ENCODE assay signal across 14 cellular contexts in the genomic region with DNA sequence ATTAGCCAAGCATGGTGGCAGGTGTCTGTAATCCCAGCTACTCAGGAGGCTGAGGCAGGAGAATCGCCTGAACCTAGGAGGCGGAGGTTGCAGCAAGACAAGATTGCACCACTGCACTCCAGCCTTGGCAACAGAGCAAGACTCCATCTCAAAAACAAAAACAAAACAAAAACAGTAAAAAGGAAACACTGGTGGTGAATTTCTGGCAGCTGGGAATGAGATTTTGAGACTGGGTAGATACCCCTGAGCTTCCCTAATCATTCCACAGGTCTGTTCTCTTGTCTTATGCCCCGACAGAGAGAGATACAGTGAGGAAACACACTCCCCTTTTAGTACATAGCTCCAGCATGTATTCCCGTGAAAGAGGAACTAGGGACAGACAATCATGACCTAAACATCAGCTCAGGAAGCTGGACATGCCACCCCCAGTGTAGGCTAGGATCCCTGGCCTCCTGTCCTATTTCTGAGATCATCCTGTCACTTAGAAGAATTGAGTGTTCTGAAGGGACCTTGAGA. TPM values are rescaled to one million over a fixed set of nuclear protein-coding genes. Genes with fewer than 3 reads are reported as not detected.
A peak's percentile ranks its signal among the peaks of the same experiment; 100 is the strongest.
DNase-seq lines count a peak whose midpoint lies in the region; ATAC-seq and TF ChIP-seq lines count a peak whose summit lies in the region.
"Had no signal": no experiment of that assay in that cellular context is flagged by ENCODE, and none has a peak within 500 bp of the region (broad histone marks: within the 10 kb centered on the region; RNA-seq: fewer than 3 reads in every experiment).

No MANE protein-coding gene starts in this region.

- intact Hi-C loops in left cardiac atrium (cut with DNase I), result loop anchor here in 1 of 2 donors (10.0 kb wide), 1 partner anchor 195 kb away; no protein-coding TSS in a partner anchor

- DNase-seq in CD8-positive, alpha-beta memory T cell, result no peak
- DNase-seq in T-helper 17 cell (no peak), left cardiac atrium (peak; percentile 23), trophoblast cell (peak; percentile 47 to 75), Kasumi-1 (lab: John Stamatoyannopoulos, UW) (no peak), glutamatergic neuron (no peak)
- DNase-seq: activated CD4-positive, alpha-beta T cell treated with anti-CD3 and anti-CD28 coated beads, Interleukin-2, amount 10 ng/mL, durations not matched to agents 7 days and 5 days; activated effector memory CD4-positive, alpha-beta T cell treated with anti-CD3 and anti-CD28 coated beads, Interleukin-2, amount 50 U/mL, for 16 hours; NCI-H187 treated with DMSO at 0.1 percent for 48 hours; NCI-H82 had no signal

- H3K18ac ChIP-seq in trophoblast cell (ENCODE audit: low read length), result no peak overlapping the region

- WGBS in trophoblast cell (ENCODE audit: extremely low coverage, insufficient coverage, insufficient read length), result no CpG with 5 or more reads among the region's 4 CpGs

- TF ChIP-seq POLR2A in GM18505 (IDR thresholded peaks at IDR 0.05; ENCODE audit: borderline replicate concordance, extremely low read depth, insufficient read depth, insufficient read length), result no peak

- H3K36me3 ChIP-seq in CD8-positive, alpha-beta memory T cell (ENCODE audit: insufficient read depth, low read length), result no peaks in the 10 kb centered on the region
- peaks cover 2 to 6% of the 10 kb centered on the region in 2 experiments for H3K36me3 ChIP-seq in trophoblast cell (ENCODE audit: control insufficient read depth in 1 of 2, insufficient read depth in 2 of 2, low read length in 2 of 2)

- TF ChIP-seq CTCF in glutamatergic neuron (IDR thresholded peaks at IDR 0.05; ENCODE audit: partially characterized antibody, unreplicated experiment), result no peak

- peak overlapping the region in 2 of 7 donors; percentile 11 to 36 for H3K4me3 Mint-ChIP-seq in CD8-positive, alpha-beta memory T cell
- H3K4me3 Mint-ChIP-seq in T-helper 17 cell, result no peak overlapping the region
- no peak overlapping the region for H3K4me3 Mint-ChIP-seq in glutamatergic neuron (ENCODE audit: unreplicated experiment)
- H3K4me3 Mint-ChIP-seq: activated CD4-positive, alpha-beta T cell treated with anti-CD3 and anti-CD28 coated beads, Interleukin-2, amount 10 ng/mL, durations not matched to agents 7 days and 5 days; stimulated activated naive CD8-positive, alpha-beta T cell treated with anti-CD3 and anti-CD28 coated beads, Interleukin-15, Interleukin-2, amounts not matched to agents 100 ng/mL and 50 ng/mL, for 24 hours had no signal

- H4K12ac ChIP-seq in trophoblast cell (ENCODE audit: low read depth, low read length), result no peak overlapping the region

- H2BK12ac ChIP-seq in trophoblast cell (ENCODE audit: low read length), result no peak overlapping the region

- no peaks in the 10 kb centered on the region for H3K79me2 ChIP-seq in trophoblast cell (ENCODE audit: control insufficient read depth, insufficient read depth, low read length, poor library complexity)
- H3K79me2 ChIP-seq: parathyroid adenoma had no signal

- no peak overlapping the region for H3K27ac ChIP-seq in CD8-positive, alpha-beta memory T cell (ENCODE audit: low read depth, low read length)
- H3K27ac ChIP-seq in trophoblast cell (ENCODE audit: low read depth, low read length), result no peak overlapping the region
- H3K27ac ChIP-seq: parathyroid adenoma had no signal

- H3K9ac ChIP-seq in trophoblast cell (ENCODE audit: low read length), result no peak overlapping the region
- H3K9ac ChIP-seq: parathyroid adenoma had no signal

- H3K14ac ChIP-seq in trophoblast cell (ENCODE audit: low read length), result no peak overlapping the region

- no peak overlapping the region for H3K4ac ChIP-seq in trophoblast cell (ENCODE audit: low read depth, low read length)

- no peaks in the 10 kb centered on the region for H3K27me3 Mint-ChIP-seq in CD8-positive, alpha-beta memory T cell
- no peaks in the 10 kb centered on the region for H3K27me3 Mint-ChIP-seq in T-helper 17 cell
- H3K27me3 Mint-ChIP-seq in glutamatergic neuron (ENCODE audit: unreplicated experiment), result no peaks in the 10 kb centered on the region
- H3K27me3 Mint-ChIP-seq: activated CD4-positive, alpha-beta T cell treated with anti-CD3 and anti-CD28 coated beads, Interleukin-2, amount 10 ng/mL, durations not matched to agents 7 days and 5 days; stimulated activated naive CD8-positive, alpha-beta T cell treated with anti-CD3 and anti-CD28 coated beads, Interleukin-15, Interleukin-2, amounts not matched to agents 100 ng/mL and 50 ng/mL, for 24 hours had no signal

- POLR2A ChIA-PET in CD8-positive, alpha-beta memory T cell (lab: Charles Lee), result interaction anchor here (0.8 kb wide), 1 partner anchor 26 kb away, joined by 3 read pairs; no protein-coding TSS in a partner anchor

- H2BK120ac ChIP-seq in trophoblast cell (ENCODE audit: insufficient read depth, low read length, poor library complexity), result no peak overlapping the region

- no peaks in the 10 kb centered on the region for H3K9me3 Mint-ChIP-seq in CD8-positive, alpha-beta memory T cell
- H3K9me3 Mint-ChIP-seq in glutamatergic neuron (ENCODE audit: unreplicated experiment), result no peaks in the 10 kb centered on the region
- H3K9me3 Mint-ChIP-seq: activated CD4-positive, alpha-beta T cell treated with anti-CD3 and anti-CD28 coated beads, Interleukin-2, amount 10 ng/mL, durations not matched to agents 7 days and 5 days; stimulated activated naive CD8-positive, alpha-beta T cell treated with anti-CD3 and anti-CD28 coated beads, Interleukin-15, Interleukin-2, amounts not matched to agents 100 ng/mL and 50 ng/mL, for 24 hours had no signal

- H4K8ac ChIP-seq in trophoblast cell (ENCODE audit: low read depth, low read length), result no peak overlapping the region

- no peak overlapping the region for H2AK5ac ChIP-seq in trophoblast cell (ENCODE audit: low read length)

- no peak overlapping the region for H2BK5ac ChIP-seq in trophoblast cell (ENCODE audit: low read depth, low read length, poor library complexity)

- H3K79me1 ChIP-seq in trophoblast cell (ENCODE audit: low read length), result no peaks in the 10 kb centered on the region

- H3K27ac Mint-ChIP-seq in CD8-positive, alpha-beta memory T cell, result peak overlapping the region; percentile 8 to 79 (median 70)
- H3K27ac Mint-ChIP-seq in T-helper 17 cell, result peak overlapping the region; percentile 69
- H3K27ac Mint-ChIP-seq in glutamatergic neuron (ENCODE audit: unreplicated experiment), result no peak overlapping the region
- H3K27ac Mint-ChIP-seq: activated CD4-positive, alpha-beta T cell treated with anti-CD3 and anti-CD28 coated beads, Interleukin-2, amount 10 ng/mL, durations not matched to agents 7 days and 5 days; stimulated activated naive CD8-positive, alpha-beta T cell treated with anti-CD3 and anti-CD28 coated beads, Interleukin-15, Interleukin-2, amounts not matched to agents 100 ng/mL and 50 ng/mL, for 24 hours had no signal

- H3K36me3 Mint-ChIP-seq in CD8-positive, alpha-beta memory T cell, result peaks cover 0 to 2% (median 2%) of the 10 kb centered on the region in 3 donors
- H3K36me3 Mint-ChIP-seq in T-helper 17 cell (ENCODE audit: low read depth), result peaks cover 4% of the 10 kb centered on the region
- H3K36me3 Mint-ChIP-seq in glutamatergic neuron (ENCODE audit: unreplicated experiment), result no peaks in the 10 kb centered on the region

- no peak overlapping the region for H2AFZ ChIP-seq in trophoblast cell (ENCODE audit: insufficient read depth, low read length, poor library complexity)
- H2AFZ ChIP-seq: parathyroid adenoma had no signal

- H3K4me2 ChIP-seq in trophoblast cell (ENCODE audit: low read length), result no peak overlapping the region

- no peaks in the 10 kb centered on the region for H3K27me3 ChIP-seq in CD8-positive, alpha-beta memory T cell (ENCODE audit: insufficient read depth, low read length, poor library complexity, severe bottlenecking)
- no peaks in the 10 kb centered on the region for H3K27me3 ChIP-seq in trophoblast cell (ENCODE audit: insufficient read depth, low read length)

- peaks cover 68 to 92% (median 87%) of the 10 kb centered on the region in 3 donors for H3K4me1 Mint-ChIP-seq in CD8-positive, alpha-beta memory T cell
- H3K4me1 Mint-ChIP-seq in T-helper 17 cell (peaks cover 36% of the 10 kb centered on the region), glutamatergic neuron (ENCODE audit: low read depth, unreplicated experiment) (peaks cover 4% of the 10 kb centered on the region)

- no peak overlapping the region for H3K4me3 ChIP-seq in CD8-positive, alpha-beta memory T cell (ENCODE audit: low read length)
- no peak overlapping the region for H3K4me3 ChIP-seq in trophoblast cell (ENCODE audit: low read depth, low read length)

- CTCF ChIA-PET in CD8-positive, alpha-beta memory T cell (lab: Charles Lee), result interaction anchor here (0.7 kb wide), 1 partner anchor 10 kb away, joined by 3 read pairs; no protein-coding TSS in a partner anchor

- no peaks in the 10 kb centered on the region for H3K4me1 ChIP-seq in CD8-positive, alpha-beta memory T cell (ENCODE audit: insufficient read depth, low read length)
- H3K4me1 ChIP-seq in trophoblast cell (ENCODE audit: control insufficient read depth in 1 of 2, insufficient read depth in 2 of 2, low read length in 2 of 2), result no peaks in the 10 kb centered on the region
- H3K4me1 ChIP-seq: parathyroid adenoma had no signal

- H4K91ac ChIP-seq in trophoblast cell (ENCODE audit: low read depth, low read length), result no peak overlapping the region

- H3K23ac ChIP-seq in trophoblast cell (ENCODE audit: low read length), result no peak overlapping the region

- H3K9me3 ChIP-seq in CD8-positive, alpha-beta memory T cell (ENCODE audit: low read length), result no peaks in the 10 kb centered on the region
- H3K9me3 ChIP-seq in T-helper 17 cell (ENCODE audit: control insufficient read depth, low read length, poor library complexity, severe bottlenecking) (no peaks in the 10 kb centered on the region), trophoblast cell (ENCODE audit: insufficient read depth, low read depth, low read length) (no peaks in the 10 kb centered on the region)

- ATAC-seq in T-helper 17 cell (peak; percentile 18), left cardiac atrium (peak in 1 of 2 donors; percentile 63), GM18907 (IDR thresholded peaks at IDR 0.05; ENCODE audit: unreplicated experiment) (no peak), GM18505 (IDR thresholded peaks at IDR 0.05; ENCODE audit: unreplicated experiment) (no peak)

RNA-seq across cellular contexts. Expression of a gene that starts 9.6 kb away (rescaled TPM):
- 10 to 100 TPM; 36.9 to 38.4 TPM for total RNA-seq in CD8-positive, alpha-beta memory T cell
- 23.8 TPM for polyA plus RNA-seq in CD8-positive, alpha-beta memory T cell
- total RNA-seq in T-helper 17 cell (10 to 100 TPM; 14.2 to 19.6 TPM), left cardiac atrium (10 to 100 TPM; 30.3 to 45.0 TPM), glutamatergic neuron (ENCODE audit: unreplicated experiment) (10.5 TPM)
- polyA plus RNA-seq in trophoblast cell (2013), result 29.1 and 30.7 TPM in 2 replicates

Comparison
In these comparisons a context has a peak if more than half of its experiments do, and no peak if none do; other contexts are left out.
1. DNase-seq: peak in left cardiac atrium (single experiment) and trophoblast cell (2 of 2); none in CD8-positive, alpha-beta memory T cell (0 of 5), T-helper 17 cell (0 of 3), Kasumi-1 (0 of 2) and glutamatergic neuron (single experiment).